ENCODE assay signal across 8 cellular contexts in genomic region chr5:154945695-154946301, GRCh38. TPM values are rescaled to one million over a fixed set of nuclear protein-coding genes. Genes with fewer than 3 reads are reported as not detected.
DNase-seq lines count a peak whose midpoint lies in the region; FAIRE-seq and TF ChIP-seq lines count a peak whose summit lies in the region.

No MANE protein-coding gene starts in this region.

- H3K4me3 ChIP-seq in colonic mucosa (no peak overlapping the region), neutrophil (ENCODE audit: low read depth in 1 of 2, low read length in 1 of 2) (no peak overlapping the region)

- H3K36me3 ChIP-seq in colonic mucosa (no peaks in the 10 kb centered on the region), neutrophil (no peaks in the 10 kb centered on the region)

- no peak for FAIRE-seq in GM19239 (lab: Jason Lieb, UNC)

- H3K9me3 ChIP-seq in colonic mucosa (no peaks in the 10 kb centered on the region), neutrophil (no peaks in the 10 kb centered on the region)

- no peak overlapping the region for H3K9ac ChIP-seq in colonic mucosa (ENCODE audit: low read depth in 2 of 2, low read length in 2 of 2)

- H3K27me3 ChIP-seq in colonic mucosa (no peaks in the 10 kb centered on the region), neutrophil (no peaks in the 10 kb centered on the region)

- intact Hi-C loops in colonic mucosa (cut with DNase I), result loop anchor here (10.0 kb wide), 1 partner anchor 301 kb away; no protein-coding TSS in a partner anchor

- TF ChIP-seq CTCF in colonic mucosa (IDR thresholded peaks at IDR 0.05) (peak; percentile 58), neutrophil (IDR thresholded peaks at IDR 0.05) (peak; percentile 54)

- no peak overlapping the region for H3K27ac ChIP-seq in colonic mucosa
- no peak overlapping the region for H3K27ac ChIP-seq in neutrophil

- H3K4me1 ChIP-seq in colonic mucosa, result no peaks in the 10 kb centered on the region
- H3K4me1 ChIP-seq in neutrophil (ENCODE audit: control insufficient read depth in 1 of 2, insufficient read depth in 1 of 2, low read depth in 1 of 2, low read length in 1 of 2), result peaks cover 10 to 11% of the 10 kb centered on the region in 2 experiments

- peak; percentile 46 for DNase-seq in DMS 273 (lab: John Stamatoyannopoulos, UW; ENCODE audit: unreplicated experiment)
- DNase-seq in LHCN-M2 (ENCODE audit: low read depth), result peak; percentile 10
- DNase-seq in colonic mucosa, result no peak
- no peak for DNase-seq in GM19239 (ENCODE audit: insufficient read length, low spot score)
- DNase-seq in NCI-H774 (lab: John Stamatoyannopoulos, UW), result no peak
- no peak for DNase-seq in stimulated activated naive CD4-positive, alpha-beta T cell treated with Interleukin-2 at 50 U/mL for 16 hours (lab: John Stamatoyannopoulos, UW)
- no peak for DNase-seq in stimulated activated CD4-positive, alpha-beta T cell treated with anti-CD3 and anti-CD28 coated beads, Interleukin-12 subunit alpha, Interleukin-12 subunit beta, amount 100 ng/mL, for 4 hours

RNA-seq across cellular contexts. Expression of gene MRPL22, which starts 4.9 kb away (rescaled TPM):
- total RNA-seq in LHCN-M2 (2014; rRNA removed) (17.8 and 19.7 TPM in 2 replicates), colonic mucosa (10 to 100 TPM; 51.4 to 62.3 TPM)
- 52.5 TPM for polyA plus RNA-seq in LHCN-M2 (2012)

RNA-seq across cellular contexts. Expression of gene GEMIN5, which starts 7.8 kb away (rescaled TPM):
- total RNA-seq in LHCN-M2 (2014; rRNA removed) (22.6 and 27.3 TPM in 2 replicates), colonic mucosa (10 to 100 TPM in 1 of 2 donors, 1 to 10 TPM in 1; 6.5 to 12.1 TPM)
- polyA plus RNA-seq in LHCN-M2 (2012), result 7.9 TPM

Comparison
In these comparisons a context has a peak if more than half of its experiments do, and no peak if none do; other contexts are left out.
1. DNase-seq: peak in DMS 273 (single experiment) and LHCN-M2 (single experiment); none in colonic mucosa (single experiment), GM19239 (single experiment), NCI-H774 (single experiment), stimulated activated naive CD4-positive, alpha-beta T cell treated with Interleukin-2 at 50 U/mL for 16 hours (single experiment) and stimulated activated CD4-positive, alpha-beta T cell treated with anti-CD3 and anti-CD28 coated beads, Interleukin-12 subunit alpha, Interleukin-12 subunit beta, amount 100 ng/mL, for 4 hours (single experiment).